ENCODE assay signal across 11 cellular contexts in genomic region chr9:79470957-79471356, GRCh38.
"Had no signal": no experiment of that assay in that cellular context is flagged by ENCODE, and none has a peak within 500 bp of the region (broad histone marks: within the 10 kb centered on the region; RNA-seq: fewer than 3 reads in every experiment).

No MANE protein-coding gene starts in this region.

- H3K27ac Mint-ChIP-seq: dendritic cell treated with granulocyte-macrophage colony-stimulating factor and Interleukin-4, amounts not matched to agents 40 ng/mL and 50 ng/mL, for 4 days; nephron progenitor cell had no signal

- DNase-seq: activated CD4-positive, alpha-beta T cell treated with anti-CD3 and anti-CD28 coated beads for 1 hour; activated CD8-positive, alpha-beta memory T cell treated with anti-CD3 and anti-CD28 coated beads for 24 hours; activated CD8-positive, alpha-beta memory T cell treated with anti-CD3 and anti-CD28 coated beads, Interleukin-2, amount 50 U/mL, for 48 hours; activated effector memory CD4-positive, alpha-beta T cell treated with anti-CD3 and anti-CD28 coated beads, Interleukin-2, amount 50 U/mL, for 16 hours; activated T-cell treated with anti-CD3 and anti-CD28 coated beads, Interleukin-2, amount 50 U/mL, for 48 hours; effector CD8-positive, alpha-beta T cell; kidney glomerular epithelial cell; nephron progenitor cell; stimulated activated CD4-positive, alpha-beta T cell treated with anti-CD3 and anti-CD28 coated beads, Interleukin-1b, Interleukin-23, amount 100 ng/mL, for 48 hours; stimulated activated naive CD4-positive, alpha-beta T cell treated with Interleukin-2 at 50 U/mL for 16 hours had no signal

- H3K27me3 Mint-ChIP-seq: dendritic cell treated with granulocyte-macrophage colony-stimulating factor and Interleukin-4, amounts not matched to agents 40 ng/mL and 50 ng/mL, for 4 days had no signal

- H3K9me3 Mint-ChIP-seq: dendritic cell treated with granulocyte-macrophage colony-stimulating factor and Interleukin-4, amounts not matched to agents 40 ng/mL and 50 ng/mL, for 4 days had no signal

- H3K4me3 Mint-ChIP-seq: dendritic cell treated with granulocyte-macrophage colony-stimulating factor and Interleukin-4, amounts not matched to agents 40 ng/mL and 50 ng/mL, for 4 days; nephron progenitor cell had no signal
